Comparison of ENCODE assay signal across 9 cellular contexts in the genomic region with DNA sequence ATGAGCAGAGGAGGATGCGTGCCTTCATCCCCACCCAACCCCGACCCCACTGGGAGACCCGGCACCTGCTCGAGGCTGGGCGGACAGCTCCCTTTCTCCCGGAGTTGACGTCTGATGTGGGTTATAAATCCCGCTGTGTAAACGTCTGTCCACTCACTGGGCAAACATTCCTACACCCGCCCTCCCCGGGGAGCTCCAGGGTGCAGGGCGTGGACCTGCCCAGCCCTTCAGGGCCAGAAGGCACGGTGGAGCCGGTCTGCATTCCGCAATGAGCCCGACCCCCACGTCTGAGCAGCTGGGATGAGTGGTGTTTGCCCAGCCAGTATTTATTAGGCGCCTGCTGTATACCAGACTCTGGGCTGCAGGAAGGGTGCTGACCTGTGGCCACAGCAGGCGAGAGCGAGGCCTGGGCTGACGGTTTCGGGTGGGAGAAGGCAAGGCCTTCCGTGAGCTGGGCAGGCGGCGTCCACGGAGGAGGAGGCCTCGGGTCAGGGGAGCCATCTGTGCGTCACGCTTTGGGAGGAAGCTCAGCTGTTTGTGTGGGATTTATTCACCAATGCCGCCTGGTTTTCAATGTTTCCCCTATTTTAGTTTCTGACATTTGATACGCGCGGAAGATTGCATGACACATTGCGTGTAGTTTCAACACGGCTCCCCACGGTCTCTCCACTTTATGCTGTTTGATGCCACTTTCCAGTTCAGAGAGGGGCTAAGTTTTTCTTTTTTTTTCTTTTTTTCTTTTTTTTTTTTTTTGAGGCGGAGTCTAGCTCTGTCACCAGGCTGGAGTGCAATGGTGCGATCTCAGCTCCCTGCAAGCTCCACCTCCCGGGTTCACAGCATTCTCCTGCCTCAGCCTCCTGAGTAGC. TPM values are rescaled to one million over a fixed set of nuclear protein-coding genes. Genes with fewer than 3 reads are reported as not detected.
DNase-seq lines count a peak whose midpoint lies in the region; ATAC-seq and TF ChIP-seq lines count a peak whose summit lies in the region.
"Had no signal": no experiment of that assay in that cellular context is flagged by ENCODE, and none has a peak within 500 bp of the region (broad histone marks: within the 10 kb centered on the region; RNA-seq: fewer than 3 reads in every experiment).

No MANE protein-coding gene starts in this region.

- peaks cover under 1% of the 10 kb centered on the region for H3K9me3 ChIP-seq in upper lobe of right lung

- TF ChIP-seq CTCF in astrocyte of the cerebellum (IDR thresholded peaks at IDR 0.05; ENCODE audit: low read depth, low read length, missing control alignments) (no peak), kidney epithelial cell (IDR thresholded peaks at IDR 0.05; ENCODE audit: insufficient read depth, low read length, poor library complexity, severe bottlenecking) (no peak), upper lobe of right lung (IDR thresholded peaks at IDR 0.05) (no peak)

- intact Hi-C loops in upper lobe of right lung (cut with DNase I), result no loop called here

- DNase-seq in NCI-H2107 treated with DMSO at 0.1 percent for 48 hours (lab: John Stamatoyannopoulos, UW; ENCODE audit: unreplicated experiment) (peak; percentile 18), NCI-H2107 (lab: John Stamatoyannopoulos, UW) (no peak), astrocyte of the cerebellum (ENCODE audit: low read depth) (peak; percentile 60), kidney epithelial cell (ENCODE audit: low read depth) (peak; percentile 90), upper lobe of right lung (peak; percentile 86)
- DNase-seq in activated T-cell treated with anti-CD3 and anti-CD28 coated beads, Interleukin-2, amount 50 U/mL, for 1 hour, result no peak
- no peak for DNase-seq in stimulated activated CD4-positive, alpha-beta T cell treated with anti-CD3 and anti-CD28 coated beads, Interleukin-4, amount 100 ng/mL, for 4 hours

- H3K27me3 ChIP-seq in kidney epithelial cell (ENCODE audit: control insufficient read depth, insufficient read depth, low read length), result no peaks in the 10 kb centered on the region
- no peaks in the 10 kb centered on the region for H3K27me3 ChIP-seq in upper lobe of right lung

- peak; percentile 81 for ATAC-seq in upper lobe of right lung
- ATAC-seq in HG03139 (IDR thresholded peaks at IDR 0.05; ENCODE audit: unreplicated experiment), result no peak

- H3K4me3 ChIP-seq in astrocyte of the cerebellum (ENCODE audit: low read depth, low read length), result no peak overlapping the region
- no peak overlapping the region for H3K4me3 ChIP-seq in kidney epithelial cell (ENCODE audit: low read depth, low read length)
- peak overlapping the region; percentile 3 for H3K4me3 ChIP-seq in upper lobe of right lung

- H3K27ac ChIP-seq in upper lobe of right lung, result peak overlapping the region; percentile 65
- H3K27ac ChIP-seq: C4-2B had no signal

- H3K36me3 ChIP-seq in kidney epithelial cell (ENCODE audit: control insufficient read depth, insufficient read depth, low read length) (no peaks in the 10 kb centered on the region), upper lobe of right lung (no peaks in the 10 kb centered on the region)

- in situ Hi-C loops in astrocyte of the cerebellum (cut with HindIII; ENCODE audit: low sequenced_read_pairs), result no loop called here

- peaks cover 4% of the 10 kb centered on the region for H3K4me1 ChIP-seq in upper lobe of right lung

RNA-seq across cellular contexts. Expression of gene MISP, which starts 2.0 kb away (rescaled TPM):
- total RNA-seq in kidney epithelial cell (45.6 and 52.4 TPM in 2 replicates), upper lobe of right lung (15.9 TPM)

RNA-seq across cellular contexts. Expression of gene PALM, which starts 44.1 kb away (rescaled TPM):
- 42.8 and 49.8 TPM in 2 replicates for total RNA-seq in kidney epithelial cell
- 56.9 TPM for total RNA-seq in upper lobe of right lung

RNA-seq across cellular contexts. Expression of gene PTBP1, which starts 44.4 kb away (rescaled TPM):
- 268 and 349 TPM in 2 replicates for total RNA-seq in kidney epithelial cell
- total RNA-seq in upper lobe of right lung, result 245 TPM

RNA-seq across cellular contexts. Expression of gene PRSS57, which starts 57.6 kb away (rescaled TPM):
- total RNA-seq in kidney epithelial cell (not detected in 2 replicates), upper lobe of right lung (not detected)

Comparison
In these comparisons a context has a peak if more than half of its experiments do, and no peak if none do; other contexts are left out.
1. DNase-seq: peak in NCI-H2107 treated with DMSO at 0.1 percent for 48 hours (single experiment), astrocyte of the cerebellum (single experiment), kidney epithelial cell (single experiment) and upper lobe of right lung (single experiment); none in NCI-H2107 (single experiment), activated T-cell treated with anti-CD3 and anti-CD28 coated beads, Interleukin-2, amount 50 U/mL, for 1 hour (single experiment) and stimulated activated CD4-positive, alpha-beta T cell treated with anti-CD3 and anti-CD28 coated beads, Interleukin-4, amount 100 ng/mL, for 4 hours (0 of 2).